ENCODE assay signal across 20 cellular contexts in the genomic region with DNA sequence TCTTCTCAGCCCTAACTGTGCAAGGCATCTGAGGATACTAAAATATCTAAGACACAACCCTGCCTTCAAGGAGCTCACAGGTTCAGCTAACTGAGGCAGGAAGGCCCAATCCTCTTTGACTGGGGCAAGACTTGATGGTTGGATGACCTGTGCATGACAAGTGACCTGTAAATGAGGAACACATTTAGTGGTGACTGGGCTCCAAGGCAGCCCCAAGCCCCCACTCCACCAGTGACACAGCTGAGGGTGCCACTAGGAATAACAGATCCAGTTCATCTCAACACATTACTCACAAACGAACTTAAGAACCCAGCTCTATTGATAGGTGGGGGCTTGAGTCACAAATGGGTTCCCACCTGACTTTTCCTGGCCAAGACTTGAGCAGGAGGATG.
DNase-seq lines count a peak whose midpoint lies in the region; ATAC-seq lines count a peak whose summit lies in the region.
"Had no signal": no experiment of that assay in that cellular context is flagged by ENCODE, and none has a peak within 500 bp of the region (broad histone marks: within the 10 kb centered on the region; RNA-seq: fewer than 3 reads in every experiment).

No MANE protein-coding gene starts in this region.

- H3K4me1 ChIP-seq in naive thymus-derived CD4-positive, alpha-beta T cell (ENCODE audit: control insufficient read depth in 2 of 2, insufficient read depth in 2 of 2, low read length in 2 of 2): peaks cover 0 to 3% of the 10 kb centered on the region in 2 donors
- H3K4me1 ChIP-seq: SJCRH30 had no signal

- H3K4me3 ChIP-seq in naive thymus-derived CD4-positive, alpha-beta T cell (ENCODE audit: low read length): no peak overlapping the region
- H3K4me3 ChIP-seq: A549, SJCRH30 had no signal

- H3K4me3 Mint-ChIP-seq in T-helper 17 cell: no peak overlapping the region
- H3K4me3 Mint-ChIP-seq in naive thymus-derived CD4-positive, alpha-beta T cell: no peak overlapping the region
- H3K4me3 Mint-ChIP-seq in stimulated activated memory B cell treated with anti-CD40 and anti-IgM and Interleukin-4, amounts not matched to agents 10 μg/mL and 1 μg/mL and 100 μg/mL, for 72 hours: no peak overlapping the region
- H3K4me3 Mint-ChIP-seq: B cell; CD4-positive, alpha-beta T cell had no signal

- no peaks in the 10 kb centered on the region for H3K36me3 ChIP-seq in naive thymus-derived CD4-positive, alpha-beta T cell (ENCODE audit: control insufficient read depth in 2 of 3, insufficient read depth in 3 of 3, low read length in 3 of 3)
- H3K36me3 ChIP-seq: SJCRH30 had no signal

- H3K27ac ChIP-seq in naive thymus-derived CD4-positive, alpha-beta T cell (ENCODE audit: low read depth, low read length): no peak overlapping the region
- H3K27ac ChIP-seq: SJCRH30 had no signal

- CTCF ChIA-PET in naive thymus-derived CD4-positive, alpha-beta T cell (lab: Charles Lee): no interaction called here

- DNase-seq in CD1c-positive myeloid dendritic cell (ENCODE audit: extremely low spot score) (peak; percentile 61), T-helper 17 cell (no peak), NCI-H1930 (lab: John Stamatoyannopoulos, UW) (no peak), posterior cingulate gyrus (no peak), amygdala (lab: John Stamatoyannopoulos, UW) (no peak)
- DNase-seq in naive thymus-derived CD4-positive, alpha-beta T cell: no peak
- DNase-seq: CD4-positive, alpha-beta T cell; COR-L47; DMS 273 treated with DMSO at 0.1 percent for 48 hours; NCI-H1092 treated with DMSO at 0.1 percent for 48 hours; NCI-H1436 treated with DMSO at 0.1 percent for 48 hours; NCI-H2029; NCI-H2227 treated with DMSO at 0.1 percent for 48 hours; NCI-H510A; NCI-H774; NK-92 treated with Interleukin-12 subunit alpha and Interleukin-12 subunit beta, amount 100 ng/mL, for 24 hours; SJCRH30 had no signal

- no peaks in the 10 kb centered on the region for H3K9me3 ChIP-seq in T-helper 17 cell (ENCODE audit: control insufficient read depth, low read length, poor library complexity, severe bottlenecking)
- H3K9me3 ChIP-seq in naive thymus-derived CD4-positive, alpha-beta T cell (ENCODE audit: control insufficient read depth in 2 of 3, low read length in 3 of 3): no peaks in the 10 kb centered on the region
- H3K9me3 ChIP-seq: A549, SJCRH30 had no signal

- H3K27me3 Mint-ChIP-seq in T-helper 17 cell: no peaks in the 10 kb centered on the region
- H3K27me3 Mint-ChIP-seq in naive thymus-derived CD4-positive, alpha-beta T cell: no peaks in the 10 kb centered on the region
- no peaks in the 10 kb centered on the region for H3K27me3 Mint-ChIP-seq in stimulated activated memory B cell treated with anti-CD40 and anti-IgM and Interleukin-4, amounts not matched to agents 10 μg/mL and 1 μg/mL and 100 μg/mL, for 72 hours
- H3K27me3 Mint-ChIP-seq: B cell; CD4-positive, alpha-beta T cell had no signal

- no peak for ATAC-seq in T-helper 17 cell
- peak; percentile 52 for ATAC-seq in naive thymus-derived CD4-positive, alpha-beta T cell
- ATAC-seq in stimulated activated memory B cell treated with anti-CD40 and anti-IgM and Interleukin-4, amounts not matched to agents 10 μg/mL and 1 μg/mL and 100 μg/mL, for 72 hours: no peak
- ATAC-seq: A549 had no signal

- POLR2A ChIA-PET in naive thymus-derived CD4-positive, alpha-beta T cell (lab: Charles Lee): interaction anchor here (0.8 kb wide), 1 partner anchor 244 kb away, joined by 7 read pairs; no protein-coding TSS in a partner anchor

- no peaks in the 10 kb centered on the region for H3K36me3 Mint-ChIP-seq in T-helper 17 cell (ENCODE audit: low read depth)
- peaks cover 0 to 7% (median 0%) of the 10 kb centered on the region in 5 donors for H3K36me3 Mint-ChIP-seq in naive thymus-derived CD4-positive, alpha-beta T cell
- H3K36me3 Mint-ChIP-seq in stimulated activated memory B cell treated with anti-CD40 and anti-IgM and Interleukin-4, amounts not matched to agents 10 μg/mL and 1 μg/mL and 100 μg/mL, for 72 hours: no peaks in the 10 kb centered on the region

- intact Hi-C loops in naive thymus-derived CD4-positive, alpha-beta T cell (cut with micrococcal nuclease): no loop called here
- intact Hi-C loops in posterior cingulate gyrus (cut with DNase I): no loop called here

- peaks cover 0 to 3% (median 0%) of the 10 kb centered on the region in 11 donors for H3K9me3 Mint-ChIP-seq in naive thymus-derived CD4-positive, alpha-beta T cell
- H3K9me3 Mint-ChIP-seq in stimulated activated memory B cell treated with anti-CD40 and anti-IgM and Interleukin-4, amounts not matched to agents 10 μg/mL and 1 μg/mL and 100 μg/mL, for 72 hours: no peaks in the 10 kb centered on the region
- H3K9me3 Mint-ChIP-seq: CD4-positive, alpha-beta T cell had no signal

- H3K27me3 ChIP-seq in naive thymus-derived CD4-positive, alpha-beta T cell (ENCODE audit: control insufficient read depth in 2 of 2, insufficient read depth in 2 of 2, low read length in 2 of 2): no peaks in the 10 kb centered on the region
- H3K27me3 ChIP-seq: SJCRH30 had no signal

- H3K4me1 Mint-ChIP-seq in T-helper 17 cell: peaks cover 4% of the 10 kb centered on the region
- peaks cover 5 to 41% (median 13%) of the 10 kb centered on the region in 7 donors for H3K4me1 Mint-ChIP-seq in naive thymus-derived CD4-positive, alpha-beta T cell
- peaks cover 24% of the 10 kb centered on the region for H3K4me1 Mint-ChIP-seq in stimulated activated memory B cell treated with anti-CD40 and anti-IgM and Interleukin-4, amounts not matched to agents 10 μg/mL and 1 μg/mL and 100 μg/mL, for 72 hours

- H3K27ac Mint-ChIP-seq in T-helper 17 cell: peak overlapping the region; percentile 19
- no peak overlapping the region for H3K27ac Mint-ChIP-seq in naive thymus-derived CD4-positive, alpha-beta T cell
- H3K27ac Mint-ChIP-seq in stimulated activated memory B cell treated with anti-CD40 and anti-IgM and Interleukin-4, amounts not matched to agents 10 μg/mL and 1 μg/mL and 100 μg/mL, for 72 hours: peak overlapping the region; percentile 59
- H3K27ac Mint-ChIP-seq: B cell; CD4-positive, alpha-beta T cell had no signal

Comparison
In these comparisons a context has a peak if more than half of its experiments do, and no peak if none do; other contexts are left out.
1. H3K27ac Mint-ChIP-seq: peak in T-helper 17 cell (single experiment) and stimulated activated memory B cell treated with anti-CD40 and anti-IgM and Interleukin-4, amounts not matched to agents 10 μg/mL and 1 μg/mL and 100 μg/mL, for 72 hours (single experiment); none in naive thymus-derived CD4-positive, alpha-beta T cell (0 of 9).